2 cellular contexts compared by ENCODE assay signal in the genomic region with DNA sequence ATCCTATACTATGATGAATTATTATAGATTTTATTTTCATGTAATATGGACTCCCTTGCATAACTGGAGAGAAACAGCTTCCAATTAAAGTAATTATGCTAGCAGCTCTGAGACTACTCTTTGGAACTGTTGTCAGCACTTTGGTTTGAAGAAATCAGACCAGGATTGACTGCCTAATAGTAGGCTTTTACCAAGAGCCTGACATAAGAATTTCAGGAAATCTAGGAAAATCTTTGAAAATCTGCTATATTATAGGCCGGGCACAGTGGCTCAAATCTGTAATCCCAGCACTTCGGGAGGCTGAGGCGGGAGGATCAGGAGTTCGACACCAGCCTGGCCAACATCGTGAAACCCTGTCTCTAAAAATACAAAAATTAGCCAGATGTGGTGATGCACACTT.
TF ChIP-seq lines count a peak whose summit lies in the region.

No MANE protein-coding gene starts in this region.

TF ChIP-seq in A549, 52 proteins besides CTCF, POLR2A, EP300 and RAD21 (continued from another document):
- TF ChIP-seq, protein P1, sequence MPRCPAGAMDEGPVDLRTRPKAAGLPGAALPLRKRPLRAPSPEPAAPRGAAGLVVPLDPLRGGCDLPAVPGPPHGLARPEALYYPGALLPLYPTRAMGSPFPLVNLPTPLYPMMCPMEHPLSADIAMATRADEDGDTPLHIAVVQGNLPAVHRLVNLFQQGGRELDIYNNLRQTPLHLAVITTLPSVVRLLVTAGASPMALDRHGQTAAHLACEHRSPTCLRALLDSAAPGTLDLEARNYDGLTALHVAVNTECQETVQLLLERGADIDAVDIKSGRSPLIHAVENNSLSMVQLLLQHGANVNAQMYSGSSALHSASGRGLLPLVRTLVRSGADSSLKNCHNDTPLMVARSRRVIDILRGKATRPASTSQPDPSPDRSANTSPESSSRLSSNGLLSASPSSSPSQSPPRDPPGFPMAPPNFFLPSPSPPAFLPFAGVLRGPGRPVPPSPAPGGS (IDR thresholded peaks at IDR 0.05), result no peak
- TF ChIP-seq, protein P2, sequence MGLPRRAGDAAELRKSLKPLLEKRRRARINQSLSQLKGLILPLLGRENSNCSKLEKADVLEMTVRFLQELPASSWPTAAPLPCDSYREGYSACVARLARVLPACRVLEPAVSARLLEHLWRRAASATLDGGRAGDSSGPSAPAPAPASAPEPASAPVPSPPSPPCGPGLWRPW (IDR thresholded peaks at IDR 0.05), result no peak
- no peak for TF ChIP-seq MAFK (IDR thresholded peaks at IDR 0.05; ENCODE audit: partially characterized antibody)
- TF ChIP-seq SREBF2 (IDR thresholded peaks at IDR 0.05), result no peak
- TF ChIP-seq NR3C1 (IDR thresholded peaks at IDR 0.05), result no peak
- no peak for TF ChIP-seq EHMT2 (IDR thresholded peaks at IDR 0.05; ENCODE audit: low read depth)
- TF ChIP-seq RFX5 (IDR thresholded peaks at IDR 0.05), result no peak
- TF ChIP-seq, protein P3, sequence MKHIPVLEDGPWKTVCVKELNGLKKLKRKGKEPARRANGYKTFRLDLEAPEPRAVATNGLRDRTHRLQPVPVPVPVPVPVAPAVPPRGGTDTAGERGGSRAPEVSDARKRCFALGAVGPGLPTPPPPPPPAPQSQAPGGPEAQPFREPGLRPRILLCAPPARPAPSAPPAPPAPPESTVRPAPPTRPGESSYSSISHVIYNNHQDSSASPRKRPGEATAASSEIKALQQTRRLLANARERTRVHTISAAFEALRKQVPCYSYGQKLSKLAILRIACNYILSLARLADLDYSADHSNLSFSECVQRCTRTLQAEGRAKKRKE (CRISPR knock-in tag; IDR thresholded peaks at IDR 0.05; ENCODE audit: low read depth), result no peak
- TF ChIP-seq ZSCAN20 (CRISPR knock-in tag; IDR thresholded peaks at IDR 0.05), result no peak

TF ChIP-seq in neural cell, 6 proteins besides CTCF, POLR2A, EP300 and RAD21:
- TF ChIP-seq, protein P4, sequence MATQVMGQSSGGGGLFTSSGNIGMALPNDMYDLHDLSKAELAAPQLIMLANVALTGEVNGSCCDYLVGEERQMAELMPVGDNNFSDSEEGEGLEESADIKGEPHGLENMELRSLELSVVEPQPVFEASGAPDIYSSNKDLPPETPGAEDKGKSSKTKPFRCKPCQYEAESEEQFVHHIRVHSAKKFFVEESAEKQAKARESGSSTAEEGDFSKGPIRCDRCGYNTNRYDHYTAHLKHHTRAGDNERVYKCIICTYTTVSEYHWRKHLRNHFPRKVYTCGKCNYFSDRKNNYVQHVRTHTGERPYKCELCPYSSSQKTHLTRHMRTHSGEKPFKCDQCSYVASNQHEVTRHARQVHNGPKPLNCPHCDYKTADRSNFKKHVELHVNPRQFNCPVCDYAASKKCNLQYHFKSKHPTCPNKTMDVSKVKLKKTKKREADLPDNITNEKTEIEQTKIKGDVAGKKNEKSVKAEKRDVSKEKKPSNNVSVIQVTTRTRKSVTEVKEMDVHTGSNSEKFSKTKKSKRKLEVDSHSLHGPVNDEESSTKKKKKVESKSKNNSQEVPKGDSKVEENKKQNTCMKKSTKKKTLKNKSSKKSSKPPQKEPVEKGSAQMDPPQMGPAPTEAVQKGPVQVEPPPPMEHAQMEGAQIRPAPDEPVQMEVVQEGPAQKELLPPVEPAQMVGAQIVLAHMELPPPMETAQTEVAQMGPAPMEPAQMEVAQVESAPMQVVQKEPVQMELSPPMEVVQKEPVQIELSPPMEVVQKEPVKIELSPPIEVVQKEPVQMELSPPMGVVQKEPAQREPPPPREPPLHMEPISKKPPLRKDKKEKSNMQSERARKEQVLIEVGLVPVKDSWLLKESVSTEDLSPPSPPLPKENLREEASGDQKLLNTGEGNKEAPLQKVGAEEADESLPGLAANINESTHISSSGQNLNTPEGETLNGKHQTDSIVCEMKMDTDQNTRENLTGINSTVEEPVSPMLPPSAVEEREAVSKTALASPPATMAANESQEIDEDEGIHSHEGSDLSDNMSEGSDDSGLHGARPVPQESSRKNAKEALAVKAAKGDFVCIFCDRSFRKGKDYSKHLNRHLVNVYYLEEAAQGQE (IDR thresholded peaks at IDR 0.05; ENCODE audit: borderline replicate concordance), result peak; percentile 94
- TF ChIP-seq EZH2 (IDR thresholded peaks at IDR 0.05; ENCODE audit: borderline replicate concordance, insufficient read depth, low read length, poor library complexity, severe bottlenecking) (no peak), SMC3 (conservative IDR thresholded peaks at IDR 0.05; ENCODE audit: poor library complexity) (no peak)
TF ChIP-seq in neural cell: peak in this region for 1.
